In genomic region chr14:49687942-49688700, GRCh38 we compare ENCODE assay signal across 8 cellular contexts.
DNase-seq lines count a peak whose midpoint lies in the region; ATAC-seq and TF ChIP-seq lines count a peak whose summit lies in the region.

TSS of gene POLE2 (minus strand) at chr14:49688214. CDS start at chr14:49688203, 11 bp downstream.

- H3K27ac Mint-ChIP-seq in nephron progenitor cell = peak within 1 kb of the TSS; percentile 64
- peak within 1 kb of the TSS; percentile 88 for H3K27ac Mint-ChIP-seq in stimulated activated naive CD8-positive, alpha-beta T cell treated with anti-CD3 and anti-CD28 coated beads, Interleukin-15, Interleukin-2, amounts not matched to agents 100 ng/mL and 50 ng/mL, for 24 hours

- DNase-seq in DMS79 treated with DMSO at 0.1 percent for 48 hours (lab: John Stamatoyannopoulos, UW) = peak; percentile 78
- DNase-seq in KBM-7 = peak; percentile 83
- peak; percentile 79 for DNase-seq in RPMI8226
- DNase-seq in activated T-helper 9 cell treated with anti-CD3 and anti-CD28 coated beads, Interleukin-2, amount 50 U/mL, for 16 hours (ENCODE audit: low read depth) = peak; percentile 62
- DNase-seq in fibroblast of the conjunctiva (ENCODE audit: low read depth) = peak; percentile 30
- peak; percentile 86 for DNase-seq in nephron progenitor cell

- peaks cover 14% of the 10 kb centered on the region for H3K9me3 Mint-ChIP-seq in nephron progenitor cell
- no peaks in the 10 kb centered on the region for H3K9me3 Mint-ChIP-seq in stimulated activated naive CD8-positive, alpha-beta T cell treated with anti-CD3 and anti-CD28 coated beads, Interleukin-15, Interleukin-2, amounts not matched to agents 100 ng/mL and 50 ng/mL, for 24 hours

- peaks cover 31% of the 10 kb centered on the region for H3K4me1 Mint-ChIP-seq in nephron progenitor cell
- H3K4me1 Mint-ChIP-seq in stimulated activated naive CD8-positive, alpha-beta T cell treated with anti-CD3 and anti-CD28 coated beads, Interleukin-15, Interleukin-2, amounts not matched to agents 100 ng/mL and 50 ng/mL, for 24 hours (ENCODE audit: low read depth) = peaks cover 30% of the 10 kb centered on the region

- peak within 1 kb of the TSS; percentile 86 for H3K4me3 Mint-ChIP-seq in nephron progenitor cell
- peak within 1 kb of the TSS; percentile 88 for H3K4me3 Mint-ChIP-seq in stimulated activated naive CD8-positive, alpha-beta T cell treated with anti-CD3 and anti-CD28 coated beads, Interleukin-15, Interleukin-2, amounts not matched to agents 100 ng/mL and 50 ng/mL, for 24 hours

- H3K27me3 Mint-ChIP-seq in nephron progenitor cell (ENCODE audit: low read depth, poor library complexity) = no peaks in the 10 kb centered on the region
- no peaks in the 10 kb centered on the region for H3K27me3 Mint-ChIP-seq in stimulated activated naive CD8-positive, alpha-beta T cell treated with anti-CD3 and anti-CD28 coated beads, Interleukin-15, Interleukin-2, amounts not matched to agents 100 ng/mL and 50 ng/mL, for 24 hours

- no peak for TF ChIP-seq CTCF in nephron progenitor cell (IDR thresholded peaks at IDR 0.05)

- H3K36me3 Mint-ChIP-seq in nephron progenitor cell (ENCODE audit: low read depth) = peaks cover 32% of the 10 kb centered on the region
- H3K36me3 Mint-ChIP-seq in stimulated activated naive CD8-positive, alpha-beta T cell treated with anti-CD3 and anti-CD28 coated beads, Interleukin-15, Interleukin-2, amounts not matched to agents 100 ng/mL and 50 ng/mL, for 24 hours (ENCODE audit: low read depth) = peaks cover 9% of the 10 kb centered on the region

- ATAC-seq in GM21619 (IDR thresholded peaks at IDR 0.05; ENCODE audit: unreplicated experiment) = peak; percentile 84

- in situ Hi-C loops in KBM-7 (cut with MboI; ENCODE audit: low pct_unique_long_range_greater_than_20kb, low sequenced_read_pairs) = no loop called here

Comparison
In these comparisons a context has a peak if more than half of its experiments do, and no peak if none do; other contexts are left out.
1. Peak in every context shown above with its lines: DNase-seq and ATAC-seq.
2. DNase-seq: peak in every context shown above with its lines; median percentile 86 in nephron progenitor cell; 83 in KBM-7; 79 in RPMI8226; 78 in DMS79 treated with DMSO at 0.1 percent for 48 hours; 62 in activated T-helper 9 cell treated with anti-CD3 and anti-CD28 coated beads, Interleukin-2, amount 50 U/mL, for 16 hours; 30 in fibroblast of the conjunctiva.